ENCODE assay signal across 9 cellular contexts in genomic region chr18:961644-962355, GRCh38. TPM values are rescaled to one million over a fixed set of nuclear protein-coding genes. Genes with fewer than 3 reads are reported as not detected.
A peak's percentile ranks its signal among the peaks of the same experiment; 100 is the strongest.
DNase-seq lines count a peak whose midpoint lies in the region; ATAC-seq and TF ChIP-seq lines count a peak whose summit lies in the region.
"Had no signal": no experiment of that assay in that cellular context is flagged by ENCODE, and none has a peak within 500 bp of the region (broad histone marks: within the 10 kb centered on the region; RNA-seq: fewer than 3 reads in every experiment).

No MANE protein-coding gene starts in this region.

- H3K9ac ChIP-seq in neuronal stem cell (ENCODE audit: low read depth, low read length, poor library complexity) = no peak overlapping the region

- H3K27me3 ChIP-seq in esophagus squamous epithelium = peaks cover 0 to 5% (median 0%) of the 10 kb centered on the region in 4 donors
- peaks cover 0 to 2% (median 0%) of the 10 kb centered on the region in 3 experiments for H3K27me3 ChIP-seq in neuronal stem cell (ENCODE audit: control insufficient read depth in 3 of 3, insufficient read depth in 3 of 3, low read depth in 1 of 3, low read length in 3 of 3)
- no peaks in the 10 kb centered on the region for H3K27me3 ChIP-seq in upper lobe of right lung

- peak; percentile 44 to 87 (median 70) for TF ChIP-seq CTCF in esophagus squamous epithelium (IDR thresholded peaks at IDR 0.05)
- peak; percentile 95 for TF ChIP-seq CTCF in upper lobe of right lung (IDR thresholded peaks at IDR 0.05)

- POLR2A ChIA-PET in activated CD8-positive, alpha-beta T cell treated with anti-CD3 and anti-CD28 coated beads, Interleukin-2, amount 10 ng/mL, durations not matched to agents 7 days and 5 days (lab: Charles Lee) = interaction anchor here (0.5 kb wide), 1 partner anchor 243 kb away, joined by 4 read pairs; no protein-coding TSS in a partner anchor

- no peaks in the 10 kb centered on the region for H3K9me3 ChIP-seq in esophagus squamous epithelium
- no peaks in the 10 kb centered on the region for H3K9me3 ChIP-seq in neuronal stem cell (replicated peaks in 1 of 2; ENCODE audit: control insufficient read depth in 2 of 2, insufficient read depth in 1 of 2, low read depth in 1 of 2, low read length in 2 of 2)
- H3K9me3 ChIP-seq in upper lobe of right lung = no peaks in the 10 kb centered on the region

- no peak for ATAC-seq in activated CD8-positive, alpha-beta T cell treated with anti-CD3 and anti-CD28 coated beads, Interleukin-2, amount 10 ng/mL, durations not matched to agents 7 days and 5 days
- peak; percentile 44 for ATAC-seq in upper lobe of right lung
- no peak for ATAC-seq in GM18519 (IDR thresholded peaks at IDR 0.05; ENCODE audit: low FRiP score, unreplicated experiment)

- intact Hi-C loops in esophagus squamous epithelium (cut with DNase I) = no loop called here
- intact Hi-C loops in upper lobe of right lung (cut with DNase I) = loop anchor here (10.0 kb wide), 1 partner anchor 97 kb away; no protein-coding TSS in a partner anchor

- no peak overlapping the region for H3K14ac ChIP-seq in neuronal stem cell (ENCODE audit: low read length)

- TF ChIP-seq POLR2A in esophagus squamous epithelium (IDR thresholded peaks at IDR 0.05) = no peak

- no peak overlapping the region for H2BK12ac ChIP-seq in neuronal stem cell (ENCODE audit: low read length)

- no peaks in the 10 kb centered on the region for H3K79me1 ChIP-seq in neuronal stem cell (ENCODE audit: low read depth, low read length)

- H3K4me1 ChIP-seq in esophagus squamous epithelium (peaks cover 0 to 6% (median 0%) of the 10 kb centered on the region in 3 donors), neuronal stem cell (ENCODE audit: control insufficient read depth in 2 of 2, insufficient read depth in 1 of 2, low read depth in 1 of 2, low read length in 2 of 2) (no peaks in the 10 kb centered on the region), upper lobe of right lung (no peaks in the 10 kb centered on the region)

- peak overlapping the region; percentile 61 for H2AFZ ChIP-seq in neuronal stem cell (ENCODE audit: low read length)

- H4K91ac ChIP-seq in neuronal stem cell (ENCODE audit: low read depth, low read length, poor library complexity) = no peak overlapping the region

- H2AK5ac ChIP-seq in neuronal stem cell (ENCODE audit: low read depth, low read length) = no peak overlapping the region

- H3K9me3 Mint-ChIP-seq in activated CD8-positive, alpha-beta T cell treated with anti-CD3 and anti-CD28 coated beads, Interleukin-2, amount 10 ng/mL, durations not matched to agents 7 days and 5 days (ENCODE audit: insufficient read depth) = no peaks in the 10 kb centered on the region

- H3K4me3 ChIP-seq in esophagus squamous epithelium (peak overlapping the region in 3 of 4 donors; percentile 13 to 60 (median 28)), neuronal stem cell (ENCODE audit: low read length in 2 of 2) (peak overlapping the region in 1 of 2 donors; percentile 72), upper lobe of right lung (peak overlapping the region; percentile 31)

- peaks cover 8% of the 10 kb centered on the region for H3K27me3 Mint-ChIP-seq in activated CD8-positive, alpha-beta T cell treated with anti-CD3 and anti-CD28 coated beads, Interleukin-2, amount 10 ng/mL, durations not matched to agents 7 days and 5 days (ENCODE audit: low read depth)

- no peak overlapping the region for H3K27ac Mint-ChIP-seq in activated CD8-positive, alpha-beta T cell treated with anti-CD3 and anti-CD28 coated beads, Interleukin-2, amount 10 ng/mL, durations not matched to agents 7 days and 5 days

- H3K18ac ChIP-seq in neuronal stem cell (ENCODE audit: low read length) = peak overlapping the region; percentile 67

- no peak overlapping the region for H3K4me3 Mint-ChIP-seq in activated CD8-positive, alpha-beta T cell treated with anti-CD3 and anti-CD28 coated beads, Interleukin-2, amount 10 ng/mL, durations not matched to agents 7 days and 5 days

- H4K8ac ChIP-seq in neuronal stem cell (ENCODE audit: low read depth, low read length) = no peak overlapping the region

- H2BK120ac ChIP-seq in neuronal stem cell (ENCODE audit: low read depth, low read length) = no peak overlapping the region

- no peak overlapping the region for H3K4ac ChIP-seq in neuronal stem cell (ENCODE audit: low read length)

- H3K27ac ChIP-seq in esophagus squamous epithelium = peak overlapping the region in 1 of 4 donors; percentile 43
- no peak overlapping the region for H3K27ac ChIP-seq in neuronal stem cell (replicated peaks; ENCODE audit: low read length)
- H3K27ac ChIP-seq in upper lobe of right lung = no peak overlapping the region

- no peaks in the 10 kb centered on the region for H3K4me1 Mint-ChIP-seq in activated CD8-positive, alpha-beta T cell treated with anti-CD3 and anti-CD28 coated beads, Interleukin-2, amount 10 ng/mL, durations not matched to agents 7 days and 5 days (ENCODE audit: low read depth)

- H2BK5ac ChIP-seq in neuronal stem cell (ENCODE audit: low read length) = no peak overlapping the region

- 14 to 15% methylated on average over 19 of the region's 19 CpGs for WGBS in esophagus squamous epithelium, 2 donors
- no CpG with 5 or more reads among the region's 19 CpGs for WGBS in neuronal stem cell (ENCODE audit: extremely low coverage in 2 of 2, insufficient read length in 2 of 2, insufficient replicate concordance in 1 of 2), 2 donors

- peak overlapping the region; percentile 50 for H3K4me2 ChIP-seq in neuronal stem cell (ENCODE audit: insufficient read depth, low read length, poor library complexity, severe bottlenecking)

- no peak overlapping the region for H3K23ac ChIP-seq in neuronal stem cell (ENCODE audit: low read depth, low read length, poor library complexity)

- H2BK15ac ChIP-seq in neuronal stem cell (ENCODE audit: low read length) = no peak overlapping the region

- DNase-seq in SKM-1 treated with dmso at 0.1 percent for 144 hours (lab: John Stamatoyannopoulos, UW; ENCODE audit: unreplicated experiment) (peak; percentile 4), SKM-1 (lab: John Stamatoyannopoulos, UW; ENCODE audit: unreplicated experiment) (no peak), NCI-H1694 treated with DMSO at 0.1 percent for 48 hours (lab: John Stamatoyannopoulos, UW) (peak; percentile 2), esophagus squamous epithelium (lab: John Stamatoyannopoulos, UW) (no peak), neuronal stem cell (ENCODE audit: low spot score) (peak; percentile 41), upper lobe of right lung (no peak)
- peak; percentile 67 for DNase-seq in activated CD8-positive, alpha-beta T cell treated with anti-CD3 and anti-CD28 coated beads, Interleukin-2, amount 10 ng/mL, durations not matched to agents 7 days and 5 days

- CTCF ChIA-PET in activated CD8-positive, alpha-beta T cell treated with anti-CD3 and anti-CD28 coated beads, Interleukin-2, amount 10 ng/mL, durations not matched to agents 7 days and 5 days (lab: Charles Lee) = interaction anchor here (0.7 to 1.9 kb wide), 13 partner anchors 8 to 136 kb away, joined by 3 to 28 read pairs (median 4); no protein-coding TSS in a partner anchor

- H3K36me3 Mint-ChIP-seq in activated CD8-positive, alpha-beta T cell treated with anti-CD3 and anti-CD28 coated beads, Interleukin-2, amount 10 ng/mL, durations not matched to agents 7 days and 5 days (ENCODE audit: low read depth) = no peaks in the 10 kb centered on the region

- no peaks in the 10 kb centered on the region for H3K36me3 ChIP-seq in esophagus squamous epithelium
- H3K36me3 ChIP-seq in neuronal stem cell (replicated peaks in 1 of 2; ENCODE audit: control insufficient read depth in 2 of 2, insufficient read depth in 2 of 2, low read length in 2 of 2) = no peaks in the 10 kb centered on the region
- no peaks in the 10 kb centered on the region for H3K36me3 ChIP-seq in upper lobe of right lung

RNA-seq across cellular contexts. Expression of gene ADCYAP1, which starts 57.1 kb away (rescaled TPM):
- total RNA-seq in activated CD8-positive, alpha-beta T cell treated with anti-CD3 and anti-CD28 coated beads, Interleukin-2, amount 10 ng/mL, durations not matched to agents 7 days and 5 days = not detected
- total RNA-seq in esophagus squamous epithelium = 1 to 10 TPM in 1 of 4 donors, under 1 TPM in 1, not detected in 2; 0.29 to 2.7 TPM
- 0.08 TPM for polyA plus RNA-seq in neuronal stem cell (2013, experiment 1 of 2)
- 0.04 TPM for polyA plus RNA-seq in neuronal stem cell (2013, experiment 2 of 2)
- total RNA-seq in upper lobe of right lung = 1.5 TPM
- total RNA-seq: pulmonary artery endothelial cell had no signal

Comparison
In these comparisons a context has a peak if more than half of its experiments do, and no peak if none do; other contexts are left out.
1. DNase-seq: peak in SKM-1 treated with dmso at 0.1 percent for 144 hours (single experiment), NCI-H1694 treated with DMSO at 0.1 percent for 48 hours (single experiment), activated CD8-positive, alpha-beta T cell treated with anti-CD3 and anti-CD28 coated beads, Interleukin-2, amount 10 ng/mL, durations not matched to agents 7 days and 5 days (single experiment) and neuronal stem cell (single experiment); none in SKM-1 (single experiment), esophagus squamous epithelium (single experiment) and upper lobe of right lung (single experiment).